1 cellular context compared by ENCODE assay signal in the genomic region with DNA sequence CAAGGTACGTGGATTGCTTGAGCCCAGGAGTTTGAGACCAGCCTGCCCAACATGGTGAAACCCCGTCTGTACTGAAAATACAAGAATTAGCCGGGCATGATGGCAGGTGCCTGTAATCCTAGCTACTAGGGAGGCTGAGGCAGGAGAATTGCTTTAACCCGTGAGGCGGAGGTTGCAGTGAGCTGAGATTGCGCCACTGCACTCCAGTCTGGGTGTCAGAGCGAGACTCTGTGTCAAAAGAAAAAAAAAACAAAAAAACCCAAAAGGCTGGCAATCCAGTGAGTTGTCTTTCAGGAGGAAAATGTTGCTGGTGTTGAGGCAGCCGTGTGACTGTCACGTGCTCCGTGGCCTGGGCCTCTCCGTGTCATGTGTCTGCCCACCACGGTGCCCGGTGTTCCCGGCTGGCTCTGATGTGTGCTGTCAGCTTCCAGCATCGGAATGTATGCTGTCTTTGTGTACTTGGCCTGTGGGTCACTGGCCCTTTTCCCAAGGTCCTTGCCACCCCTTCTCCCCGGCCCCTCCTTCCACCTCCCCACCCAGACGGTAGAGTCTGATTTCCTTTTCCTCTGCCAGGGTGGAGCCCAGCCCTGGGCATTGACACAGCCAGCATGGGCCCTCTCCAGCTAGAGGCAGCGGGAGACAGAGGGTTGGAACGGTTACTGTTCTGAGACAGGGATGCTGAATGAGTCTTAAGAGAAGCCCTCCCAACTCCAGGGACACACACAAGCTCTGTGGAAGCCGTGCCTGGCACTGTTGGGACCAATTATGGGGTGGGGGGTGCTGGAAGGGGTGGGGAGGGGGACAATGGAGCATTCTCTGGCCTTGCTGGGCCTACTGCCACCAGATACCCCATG.
TF ChIP-seq lines count a peak whose summit lies in the region.

No MANE protein-coding gene starts in this region.

TF ChIP-seq in HepG2, 621 proteins besides CTCF, POLR2A, EP300 and RAD21 (continued from another document and continues in another):
- TF ChIP-seq ZNF574 (CRISPR knock-in tag; IDR thresholded peaks at IDR 0.05) = peak; percentile 74
- peak; percentile 73 for TF ChIP-seq NR2F6 (IDR thresholded peaks at IDR 0.05)
- peak; percentile 94 for TF ChIP-seq NR2F6 (CRISPR knock-in tag; IDR thresholded peaks at IDR 0.05)
- TF ChIP-seq TEAD3 (CRISPR knock-in tag; optimal IDR thresholded peaks at IDR 0.05; ENCODE audit: borderline replicate concordance) = peak; percentile 91
- TF ChIP-seq, protein P1, sequence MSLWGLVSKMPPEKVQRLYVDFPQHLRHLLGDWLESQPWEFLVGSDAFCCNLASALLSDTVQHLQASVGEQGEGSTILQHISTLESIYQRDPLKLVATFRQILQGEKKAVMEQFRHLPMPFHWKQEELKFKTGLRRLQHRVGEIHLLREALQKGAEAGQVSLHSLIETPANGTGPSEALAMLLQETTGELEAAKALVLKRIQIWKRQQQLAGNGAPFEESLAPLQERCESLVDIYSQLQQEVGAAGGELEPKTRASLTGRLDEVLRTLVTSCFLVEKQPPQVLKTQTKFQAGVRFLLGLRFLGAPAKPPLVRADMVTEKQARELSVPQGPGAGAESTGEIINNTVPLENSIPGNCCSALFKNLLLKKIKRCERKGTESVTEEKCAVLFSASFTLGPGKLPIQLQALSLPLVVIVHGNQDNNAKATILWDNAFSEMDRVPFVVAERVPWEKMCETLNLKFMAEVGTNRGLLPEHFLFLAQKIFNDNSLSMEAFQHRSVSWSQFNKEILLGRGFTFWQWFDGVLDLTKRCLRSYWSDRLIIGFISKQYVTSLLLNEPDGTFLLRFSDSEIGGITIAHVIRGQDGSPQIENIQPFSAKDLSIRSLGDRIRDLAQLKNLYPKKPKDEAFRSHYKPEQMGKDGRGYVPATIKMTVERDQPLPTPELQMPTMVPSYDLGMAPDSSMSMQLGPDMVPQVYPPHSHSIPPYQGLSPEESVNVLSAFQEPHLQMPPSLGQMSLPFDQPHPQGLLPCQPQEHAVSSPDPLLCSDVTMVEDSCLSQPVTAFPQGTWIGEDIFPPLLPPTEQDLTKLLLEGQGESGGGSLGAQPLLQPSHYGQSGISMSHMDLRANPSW (CRISPR knock-in tag; IDR thresholded peaks at IDR 0.05; ENCODE audit: borderline replicate concordance) = no peak
- 0 out of 2 replicates have a peak, but pooled peaks have one; percentile 22 for TF ChIP-seq NRL (CRISPR knock-in tag; IDR thresholded peaks at IDR 0.05; ENCODE audit: borderline replicate concordance)
- peak; percentile 77 for TF ChIP-seq THAP11 (CRISPR knock-in tag; IDR thresholded peaks at IDR 0.05)
- TF ChIP-seq GFI1 (CRISPR knock-in tag; IDR thresholded peaks at IDR 0.05; ENCODE audit: borderline replicate concordance) = peak; percentile 45; the same call in 1 of the 2 replicates
- TF ChIP-seq SMARCE1 (IDR thresholded peaks at IDR 0.05; ENCODE audit: borderline replicate concordance) = no peak
- TF ChIP-seq, protein P2, sequence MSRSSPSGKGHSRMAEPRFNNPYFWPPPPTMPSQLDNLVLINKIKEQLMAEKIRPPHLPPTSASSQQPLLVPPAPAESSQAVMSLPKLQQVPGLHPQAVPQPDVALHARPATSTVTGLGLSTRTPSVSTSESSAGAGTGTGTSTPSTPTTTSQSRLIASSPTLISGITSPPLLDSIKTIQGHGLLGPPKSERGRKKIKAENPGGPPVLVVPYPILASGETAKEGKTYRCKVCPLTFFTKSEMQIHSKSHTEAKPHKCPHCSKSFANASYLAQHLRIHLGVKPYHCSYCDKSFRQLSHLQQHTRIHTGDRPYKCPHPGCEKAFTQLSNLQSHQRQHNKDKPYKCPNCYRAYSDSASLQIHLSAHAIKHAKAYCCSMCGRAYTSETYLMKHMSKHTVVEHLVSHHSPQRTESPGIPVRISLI (CRISPR knock-in tag; IDR thresholded peaks at IDR 0.05; ENCODE audit: borderline replicate concordance) = peak; percentile 40; the same call in 1 of the 2 replicates
- peak; percentile 46; the same call in 1 of the 2 replicates for TF ChIP-seq ZFY (CRISPR knock-in tag; IDR thresholded peaks at IDR 0.05)
- TF ChIP-seq UBTF (CRISPR knock-in tag; IDR thresholded peaks at IDR 0.05) = peak; percentile 47; the same call in 1 of the 2 replicates
- TF ChIP-seq MTA1 (CRISPR knock-in tag; IDR thresholded peaks at IDR 0.05; ENCODE audit: borderline replicate concordance) = peak; percentile 36; the same call in 1 of the 2 replicates
- 0 out of 2 replicates have a peak, but pooled peaks have one; percentile 11 for TF ChIP-seq TCF7 (IDR thresholded peaks at IDR 0.05; ENCODE audit: low read depth)
- 0 out of 2 replicates have a peak, but pooled peaks have one; percentile 39 for TF ChIP-seq ELF1 (CRISPR knock-in tag; IDR thresholded peaks at IDR 0.05)
- TF ChIP-seq RXRB (CRISPR knock-in tag; IDR thresholded peaks at IDR 0.05; ENCODE audit: borderline replicate concordance) = peak; percentile 89
- TF ChIP-seq MLXIP (CRISPR knock-in tag; IDR thresholded peaks at IDR 0.05; ENCODE audit: borderline replicate concordance) = peak; percentile 57; the same call in 1 of the 2 replicates
- TF ChIP-seq, protein P3, sequence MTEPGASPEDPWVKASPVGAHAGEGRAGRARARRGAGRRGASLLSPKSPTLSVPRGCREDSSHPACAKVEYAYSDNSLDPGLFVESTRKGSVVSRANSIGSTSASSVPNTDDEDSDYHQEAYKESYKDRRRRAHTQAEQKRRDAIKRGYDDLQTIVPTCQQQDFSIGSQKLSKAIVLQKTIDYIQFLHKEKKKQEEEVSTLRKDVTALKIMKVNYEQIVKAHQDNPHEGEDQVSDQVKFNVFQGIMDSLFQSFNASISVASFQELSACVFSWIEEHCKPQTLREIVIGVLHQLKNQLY (CRISPR knock-in tag; IDR thresholded peaks at IDR 0.05) = peak; percentile 89
- peak; percentile 69 for TF ChIP-seq MED1 (CRISPR knock-in tag; IDR thresholded peaks at IDR 0.05)
- peak; percentile 64 for TF ChIP-seq FOXO1 (CRISPR knock-in tag; IDR thresholded peaks at IDR 0.05)
- TF ChIP-seq, protein P4, sequence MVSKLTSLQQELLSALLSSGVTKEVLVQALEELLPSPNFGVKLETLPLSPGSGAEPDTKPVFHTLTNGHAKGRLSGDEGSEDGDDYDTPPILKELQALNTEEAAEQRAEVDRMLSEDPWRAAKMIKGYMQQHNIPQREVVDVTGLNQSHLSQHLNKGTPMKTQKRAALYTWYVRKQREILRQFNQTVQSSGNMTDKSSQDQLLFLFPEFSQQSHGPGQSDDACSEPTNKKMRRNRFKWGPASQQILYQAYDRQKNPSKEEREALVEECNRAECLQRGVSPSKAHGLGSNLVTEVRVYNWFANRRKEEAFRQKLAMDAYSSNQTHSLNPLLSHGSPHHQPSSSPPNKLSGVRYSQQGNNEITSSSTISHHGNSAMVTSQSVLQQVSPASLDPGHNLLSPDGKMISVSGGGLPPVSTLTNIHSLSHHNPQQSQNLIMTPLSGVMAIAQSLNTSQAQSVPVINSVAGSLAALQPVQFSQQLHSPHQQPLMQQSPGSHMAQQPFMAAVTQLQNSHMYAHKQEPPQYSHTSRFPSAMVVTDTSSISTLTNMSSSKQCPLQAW (CRISPR knock-in tag; IDR thresholded peaks at IDR 0.05) = peak; percentile 68; the same call in 1 of the 2 replicates
- TF ChIP-seq ZNF83 (CRISPR knock-in tag; IDR thresholded peaks at IDR 0.05; ENCODE audit: borderline replicate concordance) = no peak
- TF ChIP-seq FOSL2 (CRISPR knock-in tag; IDR thresholded peaks at IDR 0.05) = peak; percentile 70
- TF ChIP-seq, protein P5, sequence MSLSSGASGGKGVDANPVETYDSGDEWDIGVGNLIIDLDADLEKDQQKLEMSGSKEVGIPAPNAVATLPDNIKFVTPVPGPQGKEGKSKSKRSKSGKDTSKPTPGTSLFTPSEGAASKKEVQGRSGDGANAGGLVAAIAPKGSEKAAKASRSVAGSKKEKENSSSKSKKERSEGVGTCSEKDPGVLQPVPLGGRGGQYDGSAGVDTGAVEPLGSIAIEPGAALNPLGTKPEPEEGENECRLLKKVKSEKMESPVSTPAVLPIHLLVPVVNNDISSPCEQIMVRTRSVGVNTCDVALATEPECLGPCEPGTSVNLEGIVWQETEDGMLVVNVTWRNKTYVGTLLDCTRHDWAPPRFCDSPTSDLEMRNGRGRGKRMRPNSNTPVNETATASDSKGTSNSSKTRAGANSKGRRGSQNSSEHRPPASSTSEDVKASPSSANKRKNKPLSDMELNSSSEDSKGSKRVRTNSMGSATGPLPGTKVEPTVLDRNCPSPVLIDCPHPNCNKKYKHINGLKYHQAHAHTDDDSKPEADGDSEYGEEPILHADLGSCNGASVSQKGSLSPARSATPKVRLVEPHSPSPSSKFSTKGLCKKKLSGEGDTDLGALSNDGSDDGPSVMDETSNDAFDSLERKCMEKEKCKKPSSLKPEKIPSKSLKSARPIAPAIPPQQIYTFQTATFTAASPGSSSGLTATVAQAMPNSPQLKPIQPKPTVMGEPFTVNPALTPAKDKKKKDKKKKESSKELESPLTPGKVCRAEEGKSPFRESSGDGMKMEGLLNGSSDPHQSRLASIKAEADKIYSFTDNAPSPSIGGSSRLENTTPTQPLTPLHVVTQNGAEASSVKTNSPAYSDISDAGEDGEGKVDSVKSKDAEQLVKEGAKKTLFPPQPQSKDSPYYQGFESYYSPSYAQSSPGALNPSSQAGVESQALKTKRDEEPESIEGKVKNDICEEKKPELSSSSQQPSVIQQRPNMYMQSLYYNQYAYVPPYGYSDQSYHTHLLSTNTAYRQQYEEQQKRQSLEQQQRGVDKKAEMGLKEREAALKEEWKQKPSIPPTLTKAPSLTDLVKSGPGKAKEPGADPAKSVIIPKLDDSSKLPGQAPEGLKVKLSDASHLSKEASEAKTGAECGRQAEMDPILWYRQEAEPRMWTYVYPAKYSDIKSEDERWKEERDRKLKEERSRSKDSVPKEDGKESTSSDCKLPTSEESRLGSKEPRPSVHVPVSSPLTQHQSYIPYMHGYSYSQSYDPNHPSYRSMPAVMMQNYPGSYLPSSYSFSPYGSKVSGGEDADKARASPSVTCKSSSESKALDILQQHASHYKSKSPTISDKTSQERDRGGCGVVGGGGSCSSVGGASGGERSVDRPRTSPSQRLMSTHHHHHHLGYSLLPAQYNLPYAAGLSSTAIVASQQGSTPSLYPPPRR (CRISPR knock-in tag; IDR thresholded peaks at IDR 0.05; ENCODE audit: borderline replicate concordance) = peak; percentile 25; the same call in 1 of the 2 replicates
- peak; percentile 61; the same call in 1 of the 2 replicates for TF ChIP-seq ZBTB3 (CRISPR knock-in tag; IDR thresholded peaks at IDR 0.05; ENCODE audit: borderline replicate concordance, low read depth)
- TF ChIP-seq SALL1 (CRISPR knock-in tag; IDR thresholded peaks at IDR 0.05) = peak; percentile 79
- no peak for TF ChIP-seq MLLT10 (CRISPR knock-in tag; IDR thresholded peaks at IDR 0.05)
- peak; percentile 79; the same call in 1 of the 2 replicates for TF ChIP-seq SOX5 (CRISPR knock-in tag; IDR thresholded peaks at IDR 0.05; ENCODE audit: borderline replicate concordance)
- no peak for TF ChIP-seq DRAP1 (CRISPR knock-in tag; IDR thresholded peaks at IDR 0.05)
- TF ChIP-seq ESRRA (CRISPR knock-in tag; IDR thresholded peaks at IDR 0.05; ENCODE audit: low read depth) = 0 out of 2 replicates have a peak, but pooled peaks have one; percentile 52
- TF ChIP-seq GABPB1 (CRISPR knock-in tag; IDR thresholded peaks at IDR 0.05) = peak; percentile 63
- TF ChIP-seq HDAC2 (CRISPR knock-in tag; IDR thresholded peaks at IDR 0.05) = peak; percentile 51; the same call in 1 of the 2 replicates
